Comparison of ENCODE assay signal across 13 cellular contexts in the genomic region with DNA sequence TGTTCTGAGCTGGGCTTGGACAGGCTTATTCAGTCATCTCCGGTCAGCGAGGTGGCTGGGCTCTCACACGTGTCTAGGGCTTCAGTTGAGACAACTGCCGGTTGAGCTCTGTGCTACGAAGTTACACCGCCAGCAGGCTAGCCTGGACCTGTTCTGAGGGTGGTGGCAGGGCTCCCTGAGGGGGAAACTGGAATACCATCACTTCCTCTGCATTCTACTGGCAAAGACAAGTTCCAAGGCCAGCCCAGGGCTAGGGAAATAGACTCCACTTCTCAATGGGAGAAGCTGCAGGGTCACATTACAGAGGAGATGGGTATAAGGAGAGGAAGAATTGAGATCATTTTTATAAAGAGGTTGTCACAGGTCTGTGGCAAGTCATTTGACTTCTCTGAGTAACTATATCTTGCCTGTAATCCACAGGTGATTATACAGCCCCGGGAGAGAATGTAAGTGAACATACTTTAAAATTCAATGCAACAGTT. TPM values are rescaled to one million over a fixed set of nuclear protein-coding genes. Genes with fewer than 3 reads are reported as not detected.
DNase-seq lines count a peak whose midpoint lies in the region; ATAC-seq and TF ChIP-seq lines count a peak whose summit lies in the region.
"Had no signal": no experiment of that assay in that cellular context is flagged by ENCODE, and none has a peak within 500 bp of the region (broad histone marks: within the 10 kb centered on the region; RNA-seq: fewer than 3 reads in every experiment).

No MANE protein-coding gene starts in this region.

- H3K36me3 ChIP-seq in RWPE2 (ENCODE audit: low read depth) = 0 out of 2 replicates have a peak, but pooled peaks cover 5% of the 10 kb centered on the region

- no peak overlapping the region for H2BK20ac ChIP-seq in H9 (ENCODE audit: low read depth, low read length, poor library complexity, severe bottlenecking)

- no peak overlapping the region for H3K14ac ChIP-seq in H9 (ENCODE audit: insufficient read depth, low read length)

- no peak overlapping the region for H4K5ac ChIP-seq in H9 (ENCODE audit: insufficient read length, low read depth, low read length)

- DNase-seq in H9 = peak; percentile 54
- peak; percentile 95 for DNase-seq in RWPE2 (ENCODE audit: low spot score)
- peak; percentile 49 for DNase-seq in glomerular visceral epithelial cell (ENCODE audit: extremely low spot score)
- DNase-seq in pulmonary artery endothelial cell (ENCODE audit: low read depth, low spot score) = peak; percentile 52
- no peak for DNase-seq in CD1c-positive myeloid dendritic cell (ENCODE audit: extremely low spot score)
- DNase-seq in activated CD4-positive, alpha-beta T cell treated with anti-CD3 and anti-CD28 coated beads, Interleukin-2, amount 50 U/mL, for 1 hour = no peak
- DNase-seq in activated naive CD4-positive, alpha-beta T cell treated with anti-CD3 and anti-CD28 coated beads for 36 hours = no peak
- DNase-seq: activated gamma-delta T cell treated with Interleukin-2 at 50 U/mL for 16 hours; naive thymus-derived CD4-positive, alpha-beta T cell had no signal

- H3K4me1 ChIP-seq in H9 (ENCODE audit: insufficient read depth, low read length) = 0 out of 2 replicates have a peak, but pooled peaks cover 2% of the 10 kb centered on the region
- H3K4me1 ChIP-seq in RWPE2 (ENCODE audit: insufficient read depth, poor library complexity, severe bottlenecking) = peaks cover 50% of the 10 kb centered on the region

- no peak overlapping the region for H2BK15ac ChIP-seq in H9 (ENCODE audit: low read depth, low read length)

- H4K20me1 ChIP-seq in H9 (ENCODE audit: control insufficient read depth, insufficient read depth, insufficient read length) = no peaks in the 10 kb centered on the region

- H3K4me1 Mint-ChIP-seq in H9 = peaks cover 18 to 21% of the 10 kb centered on the region in 2 experiments
- H3K4me1 Mint-ChIP-seq in activated naive CD4-positive, alpha-beta T cell treated with anti-CD3 and anti-CD28 coated beads for 36 hours (ENCODE audit: low read depth) = no peaks in the 10 kb centered on the region
- H3K4me1 Mint-ChIP-seq: naive thymus-derived CD4-positive, alpha-beta T cell had no signal

- no peaks in the 10 kb centered on the region for H3K79me2 ChIP-seq in H9 (ENCODE audit: insufficient read depth, low read length)

- no peak overlapping the region for H4K8ac ChIP-seq in H9 (replicated peaks; ENCODE audit: insufficient read length, low read depth, low read length)

- H3K27me3 Mint-ChIP-seq in H9 (ENCODE audit: low read depth) = no peaks in the 10 kb centered on the region
- peaks cover 2% of the 10 kb centered on the region for H3K27me3 Mint-ChIP-seq in activated naive CD4-positive, alpha-beta T cell treated with anti-CD3 and anti-CD28 coated beads for 36 hours (ENCODE audit: low read depth)

- H3K9me3 ChIP-seq in H9 (ENCODE audit: control insufficient read depth, low read depth, low read length) = no peaks in the 10 kb centered on the region
- no peaks in the 10 kb centered on the region for H3K9me3 ChIP-seq in RWPE2 (ENCODE audit: severe bottlenecking)

- H3K36me3 Mint-ChIP-seq in H9 (ENCODE audit: insufficient read depth in 1 of 3, low read depth in 3 of 3) = peaks cover 0 to 12% (median 3%) of the 10 kb centered on the region in 3 experiments; a peak in 4 of 7 replicates
- H3K36me3 Mint-ChIP-seq in activated naive CD4-positive, alpha-beta T cell treated with anti-CD3 and anti-CD28 coated beads for 36 hours (ENCODE audit: low read depth) = no peaks in the 10 kb centered on the region
- H3K36me3 Mint-ChIP-seq: CD14-positive monocyte; naive thymus-derived CD4-positive, alpha-beta T cell had no signal

- H3K56ac ChIP-seq in H9 (ENCODE audit: insufficient read length, low read depth, low read length) = no peak overlapping the region

- no CpG with 5 or more reads among the region's 7 CpGs for WGBS in H9 (ENCODE audit: extremely low coverage, insufficient read length, low lambda C conversion rate)

- no peak overlapping the region for H2BK5ac ChIP-seq in H9 (ENCODE audit: insufficient read length, low read length)

- no peak overlapping the region for H3T11ph ChIP-seq in H9 (ENCODE audit: low read length)

- CTCF ChIA-PET in activated naive CD4-positive, alpha-beta T cell treated with anti-CD3 and anti-CD28 coated beads for 36 hours (lab: Charles Lee) = no interaction called here

- no peaks in the 10 kb centered on the region for H3K79me1 ChIP-seq in H9 (ENCODE audit: insufficient read depth, low read depth, low read length, poor library complexity, severe bottlenecking)

- intact Hi-C loops in activated naive CD4-positive, alpha-beta T cell treated with anti-CD3 and anti-CD28 coated beads for 36 hours (cut with micrococcal nuclease) = loop anchor here (10.0 kb wide), 1 partner anchor 283 kb away; no protein-coding TSS in a partner anchor

- H2BK120ac ChIP-seq in H9 (ENCODE audit: low read depth, low read length, poor library complexity, severe bottlenecking) = no peak overlapping the region

- no peak overlapping the region for H2BK12ac ChIP-seq in H9 (ENCODE audit: insufficient read length, low read depth, low read length)

- H3K4me3 Mint-ChIP-seq in H9 = no peak overlapping the region
- H3K4me3 Mint-ChIP-seq in activated naive CD4-positive, alpha-beta T cell treated with anti-CD3 and anti-CD28 coated beads for 36 hours = no peak overlapping the region
- H3K4me3 Mint-ChIP-seq: CD14-positive monocyte; naive thymus-derived CD4-positive, alpha-beta T cell had no signal

- peak overlapping the region in 2 of 3 experiments; percentile 41 to 43; a peak in 4 of 7 replicates for H3K27ac Mint-ChIP-seq in H9
- H3K27ac Mint-ChIP-seq in activated naive CD4-positive, alpha-beta T cell treated with anti-CD3 and anti-CD28 coated beads for 36 hours = no peak overlapping the region
- H3K27ac Mint-ChIP-seq: CD14-positive monocyte; naive thymus-derived CD4-positive, alpha-beta T cell had no signal

- TF ChIP-seq CTCF in H9 (conservative IDR thresholded peaks at IDR 0.05) (no peak), RWPE2 (IDR thresholded peaks at IDR 0.05; ENCODE audit: poor library complexity, severe bottlenecking) (no peak)

- H2AK5ac ChIP-seq in H9 (ENCODE audit: insufficient read length, low read length) = no peak overlapping the region

- no peaks in the 10 kb centered on the region for H3K9me3 Mint-ChIP-seq in H9
- no peaks in the 10 kb centered on the region for H3K9me3 Mint-ChIP-seq in activated naive CD4-positive, alpha-beta T cell treated with anti-CD3 and anti-CD28 coated beads for 36 hours
- H3K9me3 Mint-ChIP-seq: CD14-positive monocyte; naive thymus-derived CD4-positive, alpha-beta T cell had no signal

- H3K18ac ChIP-seq in H9 (ENCODE audit: insufficient read length, low read depth, low read length) = no peak overlapping the region

- no peak overlapping the region for H4K91ac ChIP-seq in H9 (ENCODE audit: insufficient read length, low read depth, low read length)

- H3K4me3 ChIP-seq in RWPE2 (ENCODE audit: severe bottlenecking) = no peak overlapping the region

- H3K9ac ChIP-seq in H9 (ENCODE audit: extremely low read depth, insufficient read length, low read length) = no peak overlapping the region

- H2AFZ ChIP-seq in H9 (ENCODE audit: low read length) = no peak overlapping the region

- H3K23ac ChIP-seq in H9 (ENCODE audit: insufficient read length, low read depth, low read length) = no peak overlapping the region

- H3K27me3 ChIP-seq in H9 (ENCODE audit: insufficient read depth, low read length) (no peaks in the 10 kb centered on the region), RWPE2 (ENCODE audit: insufficient read depth, poor library complexity, severe bottlenecking) (no peaks in the 10 kb centered on the region)

- ATAC-seq in RWPE2 (ENCODE audit: low read depth) (peak; percentile 87), GM19397 (IDR thresholded peaks at IDR 0.05; ENCODE audit: unreplicated experiment) (no peak)
- ATAC-seq: naive thymus-derived CD4-positive, alpha-beta T cell had no signal

- no peak overlapping the region for H3K4ac ChIP-seq in H9 (ENCODE audit: low read depth, low read length)

- no peak overlapping the region for H3K4me2 ChIP-seq in H9 (ENCODE audit: insufficient read depth, insufficient read length, low read length)

- H3K27ac ChIP-seq in H9 (ENCODE audit: insufficient read length, low read depth, low read length) = no peak overlapping the region
- H3K27ac ChIP-seq in RWPE2 (ENCODE audit: poor library complexity, severe bottlenecking) = peak overlapping the region; percentile 92
- H3K27ac ChIP-seq: VCaP had no signal

- no peaks in the 10 kb centered on the region for H3K23me2 ChIP-seq in H9 (ENCODE audit: insufficient read length, low read depth, low read length, poor library complexity, severe bottlenecking)

RNA-seq across cellular contexts. Expression of gene SCHIP1, which starts 42.2 kb away (rescaled TPM):
- total RNA-seq in H9 (2021) (2.0 and 2.3 TPM in 2 replicates), pulmonary artery endothelial cell (18.1 and 56.0 TPM in 2 replicates)
- not detected for total RNA-seq in activated naive CD4-positive, alpha-beta T cell treated with anti-CD3 and anti-CD28 coated beads for 36 hours
- total RNA-seq: HT-29; naive thymus-derived CD4-positive, alpha-beta T cell had no signal

Comparison
In these comparisons a context has a peak if more than half of its experiments do, and no peak if none do; other contexts are left out.
1. DNase-seq: peak in H9 (single experiment), RWPE2 (single experiment), glomerular visceral epithelial cell (single experiment) and pulmonary artery endothelial cell (single experiment); none in CD1c-positive myeloid dendritic cell (single experiment), activated CD4-positive, alpha-beta T cell treated with anti-CD3 and anti-CD28 coated beads, Interleukin-2, amount 50 U/mL, for 1 hour (single experiment) and activated naive CD4-positive, alpha-beta T cell treated with anti-CD3 and anti-CD28 coated beads for 36 hours (single experiment).